15 cellular contexts compared by ENCODE assay signal in the genomic region with DNA sequence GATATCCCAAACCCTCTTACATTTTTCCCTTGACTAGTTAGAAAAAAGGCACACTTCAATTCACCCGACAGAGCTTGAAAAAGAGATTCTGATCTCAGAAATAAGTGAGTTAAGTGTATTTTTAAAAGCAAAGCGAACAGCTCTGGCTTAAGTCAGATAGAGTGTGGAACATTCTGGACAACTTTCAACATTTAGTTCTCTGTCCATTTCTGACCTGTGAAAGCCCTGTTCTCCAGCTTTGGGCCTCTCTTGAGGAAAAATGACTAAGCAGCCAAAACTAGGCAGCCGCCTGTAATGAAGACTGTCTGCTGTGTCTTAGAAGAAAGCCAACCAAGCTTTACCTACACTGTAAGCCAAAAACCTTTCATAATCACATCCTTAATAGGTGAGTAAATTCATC. TPM values are rescaled to one million over a fixed set of nuclear protein-coding genes. Genes with fewer than 3 reads are reported as not detected.
DNase-seq lines count a peak whose midpoint lies in the region; ATAC-seq and TF ChIP-seq lines count a peak whose summit lies in the region.
"Had no signal": no experiment of that assay in that cellular context is flagged by ENCODE, and none has a peak within 500 bp of the region (broad histone marks: within the 10 kb centered on the region; RNA-seq: fewer than 3 reads in every experiment).

No MANE protein-coding gene starts in this region.

- peaks cover 4 to 47% (median 27%) of the 10 kb centered on the region in 5 donors for H3K36me3 Mint-ChIP-seq in naive thymus-derived CD4-positive, alpha-beta T cell
- peaks cover 82% of the 10 kb centered on the region for H3K36me3 Mint-ChIP-seq in stimulated activated effector memory CD8-positive, alpha-beta T cell treated with anti-CD3 and anti-CD28 coated beads, Interleukin-12 subunit alpha, Interleukin-12 subunit beta, amount 100 ng/mL, for 72 hours

- in situ Hi-C loops in mammary epithelial cell (cut with MboI; ENCODE audit: low sequenced_read_pairs in 2 of 2): no loop called here

- peaks cover 0 to 3% (median 3%) of the 10 kb centered on the region in 4 donors for H3K9me3 ChIP-seq in liver (ENCODE audit: control insufficient read depth in 4 of 4, low read length in 3 of 4)
- H3K9me3 ChIP-seq in right lobe of liver: no peaks in the 10 kb centered on the region
- H3K9me3 ChIP-seq in mammary epithelial cell (replicated peaks; ENCODE audit: insufficient read depth, low read length): peaks cover 9% of the 10 kb centered on the region
- peaks cover 0 to 8% (median 5%) of the 10 kb centered on the region in 3 experiments for H3K9me3 ChIP-seq in naive thymus-derived CD4-positive, alpha-beta T cell (ENCODE audit: control insufficient read depth in 2 of 3, low read length in 3 of 3)

- H3K36me3 ChIP-seq in liver (ENCODE audit: control insufficient read depth in 4 of 4, insufficient read depth in 3 of 4, low read depth in 1 of 4, low read length in 3 of 4) (no peaks in the 10 kb centered on the region), right lobe of liver (no peaks in the 10 kb centered on the region), mammary epithelial cell (ENCODE audit: insufficient read depth, low read length) (peaks cover 8% of the 10 kb centered on the region)
- H3K36me3 ChIP-seq in naive thymus-derived CD4-positive, alpha-beta T cell (ENCODE audit: control insufficient read depth in 2 of 3, insufficient read depth in 3 of 3, low read length in 3 of 3): no peaks in the 10 kb centered on the region

- intact Hi-C loops in right lobe of liver (cut with DNase I): no loop called here
- intact Hi-C loops in mammary epithelial cell (cut with micrococcal nuclease): no loop called here
- intact Hi-C loops in naive thymus-derived CD4-positive, alpha-beta T cell (cut with micrococcal nuclease): no loop called here

- H3K4me3 ChIP-seq in liver (ENCODE audit: low read depth in 1 of 3, low read length in 3 of 3): no peak overlapping the region
- H3K4me3 ChIP-seq in right lobe of liver: no peak overlapping the region
- H3K4me3 ChIP-seq in mammary epithelial cell (replicated peaks in 1 of 3; ENCODE audit: insufficient read depth in 1 of 3, low read depth in 2 of 3, low read length in 3 of 3): no peak overlapping the region
- no peak overlapping the region for H3K4me3 ChIP-seq in naive thymus-derived CD4-positive, alpha-beta T cell (ENCODE audit: low read length)

- no peak overlapping the region for H2AFZ ChIP-seq in mammary epithelial cell (ENCODE audit: low read depth, low read length)

- TF ChIP-seq POLR2A in right lobe of liver (IDR thresholded peaks at IDR 0.05): no peak

- POLR2A ChIA-PET in naive thymus-derived CD4-positive, alpha-beta T cell (lab: Charles Lee): interaction anchor here (0.9 kb wide), 1 partner anchor 27 kb away, joined by 3 read pairs; no protein-coding TSS in a partner anchor

- no peak overlapping the region for H3K27ac Mint-ChIP-seq in naive thymus-derived CD4-positive, alpha-beta T cell
- H3K27ac Mint-ChIP-seq in stimulated activated effector memory CD8-positive, alpha-beta T cell treated with anti-CD3 and anti-CD28 coated beads, Interleukin-12 subunit alpha, Interleukin-12 subunit beta, amount 100 ng/mL, for 72 hours: no peak overlapping the region
- H3K27ac Mint-ChIP-seq: activated CD4-positive, alpha-beta memory T cell treated with anti-CD3 and anti-CD28 coated beads for 36 hours; B cell had no signal

- TF ChIP-seq CTCF in liver (IDR thresholded peaks at IDR 0.05; ENCODE audit: low read depth, low read length, missing input control): no peak
- TF ChIP-seq CTCF in right lobe of liver (IDR thresholded peaks at IDR 0.05): no peak
- no peak for TF ChIP-seq CTCF in mammary epithelial cell (conservative IDR thresholded peaks at IDR 0.05 in 1 of 2, IDR thresholded peaks at IDR 0.05 in 1 of 2; ENCODE audit: extremely low read depth in 1 of 2, insufficient read depth in 1 of 2, low read depth in 1 of 2, low read length in 2 of 2)

- dilution Hi-C loops in mammary epithelial cell (cut with HindIII; ENCODE audit: low sequenced_read_pairs): no loop called here

- DNase-seq in right lobe of liver: no peak
- peak; percentile 70 for DNase-seq in mammary epithelial cell
- DNase-seq in medulla oblongata (ENCODE audit: extremely low spot score): peak; percentile 37
- DNase-seq in cortex of kidney (lab: John Stamatoyannopoulos, UW): no peak
- no peak for DNase-seq in naive thymus-derived CD4-positive, alpha-beta T cell
- DNase-seq in stimulated activated effector memory CD8-positive, alpha-beta T cell treated with anti-CD3 and anti-CD28 coated beads, Interleukin-12 subunit alpha, Interleukin-12 subunit beta, amount 100 ng/mL, for 72 hours (ENCODE audit: low spot score in 2 of 2): no peak
- DNase-seq: activated CD4-positive, alpha-beta memory T cell treated with anti-CD3 and anti-CD28 coated beads for 36 hours; foreskin keratinocyte; H7; MV-4-11; NCI-H524 treated with DMSO at 0.1 percent for 48 hours; SW 1271 had no signal

- ATAC-seq in right lobe of liver: no peak
- no peak for ATAC-seq in naive thymus-derived CD4-positive, alpha-beta T cell
- ATAC-seq in GM21367 (IDR thresholded peaks at IDR 0.05; ENCODE audit: unreplicated experiment): no peak
- no peak for ATAC-seq in stimulated activated effector memory CD8-positive, alpha-beta T cell treated with anti-CD3 and anti-CD28 coated beads, Interleukin-12 subunit alpha, Interleukin-12 subunit beta, amount 100 ng/mL, for 72 hours
- ATAC-seq: foreskin keratinocyte had no signal

- H4K20me1 ChIP-seq in mammary epithelial cell (ENCODE audit: insufficient read depth, low read length): no peaks in the 10 kb centered on the region

- CTCF ChIA-PET in mammary epithelial cell (lab: Charles Lee; ENCODE audit: low non-redundant PET): no interaction called here
- CTCF ChIA-PET in naive thymus-derived CD4-positive, alpha-beta T cell (lab: Charles Lee): interaction anchor here (0.8 kb wide), 1 partner anchor 47 kb away, joined by 3 read pairs; no protein-coding TSS in a partner anchor

- H3K79me2 ChIP-seq in mammary epithelial cell (ENCODE audit: insufficient read depth, low read length): peaks cover 97% of the 10 kb centered on the region

- peaks cover 22 to 64% (median 32%) of the 10 kb centered on the region in 7 donors for H3K4me1 Mint-ChIP-seq in naive thymus-derived CD4-positive, alpha-beta T cell
- H3K4me1 Mint-ChIP-seq in stimulated activated effector memory CD8-positive, alpha-beta T cell treated with anti-CD3 and anti-CD28 coated beads, Interleukin-12 subunit alpha, Interleukin-12 subunit beta, amount 100 ng/mL, for 72 hours: peaks cover 55% of the 10 kb centered on the region

- TF ChIP-seq RAD21 in liver (IDR thresholded peaks at IDR 0.05): no peak

- H3K9me3 Mint-ChIP-seq in naive thymus-derived CD4-positive, alpha-beta T cell: peaks cover 4 to 22% (median 9%) of the 10 kb centered on the region in 11 donors
- peaks cover 6% of the 10 kb centered on the region for H3K9me3 Mint-ChIP-seq in stimulated activated effector memory CD8-positive, alpha-beta T cell treated with anti-CD3 and anti-CD28 coated beads, Interleukin-12 subunit alpha, Interleukin-12 subunit beta, amount 100 ng/mL, for 72 hours

- no peak overlapping the region for H3K4me3 Mint-ChIP-seq in naive thymus-derived CD4-positive, alpha-beta T cell
- H3K4me3 Mint-ChIP-seq in stimulated activated effector memory CD8-positive, alpha-beta T cell treated with anti-CD3 and anti-CD28 coated beads, Interleukin-12 subunit alpha, Interleukin-12 subunit beta, amount 100 ng/mL, for 72 hours: no peak overlapping the region
- H3K4me3 Mint-ChIP-seq: activated CD4-positive, alpha-beta memory T cell treated with anti-CD3 and anti-CD28 coated beads for 36 hours; B cell had no signal

- H3K27me3 Mint-ChIP-seq in naive thymus-derived CD4-positive, alpha-beta T cell: no peaks in the 10 kb centered on the region
- H3K27me3 Mint-ChIP-seq: activated CD4-positive, alpha-beta memory T cell treated with anti-CD3 and anti-CD28 coated beads for 36 hours; B cell had no signal

- no peak overlapping the region for H3K27ac ChIP-seq in liver (ENCODE audit: low read depth in 1 of 2, low read length in 2 of 2)
- H3K27ac ChIP-seq in right lobe of liver: no peak overlapping the region
- no peak overlapping the region for H3K27ac ChIP-seq in mammary epithelial cell (ENCODE audit: insufficient read depth, low read depth, low read length)
- no peak overlapping the region for H3K27ac ChIP-seq in naive thymus-derived CD4-positive, alpha-beta T cell (ENCODE audit: low read depth, low read length)
- H3K27ac ChIP-seq: foreskin keratinocyte had no signal

- H3K4me1 ChIP-seq in liver (ENCODE audit: control insufficient read depth in 4 of 4, insufficient read depth in 4 of 4, low read length in 3 of 4): peaks cover 3 to 17% (median 11%) of the 10 kb centered on the region in 4 donors
- peaks cover 0 to 11% (median 5%) of the 10 kb centered on the region in 4 donors for H3K4me1 ChIP-seq in right lobe of liver
- peaks cover 10% of the 10 kb centered on the region for H3K4me1 ChIP-seq in mammary epithelial cell (ENCODE audit: insufficient read depth, low read length)
- H3K4me1 ChIP-seq in naive thymus-derived CD4-positive, alpha-beta T cell (ENCODE audit: control insufficient read depth in 2 of 2, insufficient read depth in 2 of 2, low read length in 2 of 2): no peaks in the 10 kb centered on the region

- H3K27me3 ChIP-seq in liver (ENCODE audit: control insufficient read depth in 4 of 4, insufficient read depth in 4 of 4, low read length in 3 of 4): no peaks in the 10 kb centered on the region
- no peaks in the 10 kb centered on the region for H3K27me3 ChIP-seq in right lobe of liver
- no peaks in the 10 kb centered on the region for H3K27me3 ChIP-seq in mammary epithelial cell (ENCODE audit: insufficient read depth, low read length)
- no peaks in the 10 kb centered on the region for H3K27me3 ChIP-seq in naive thymus-derived CD4-positive, alpha-beta T cell (ENCODE audit: control insufficient read depth in 2 of 2, insufficient read depth in 2 of 2, low read length in 2 of 2)
- H3K27me3 ChIP-seq: foreskin keratinocyte had no signal

- H3K9ac ChIP-seq in liver (ENCODE audit: low read depth in 1 of 2, low read length in 2 of 2): no peak overlapping the region
- no peak overlapping the region for H3K9ac ChIP-seq in mammary epithelial cell (ENCODE audit: insufficient read depth, low read length)

- BruUV-seq in mammary epithelial cell (replicated peaks; lab: Mats Ljungman, UMichigan): no TSS peak

- no peak overlapping the region for H3K4me2 ChIP-seq in mammary epithelial cell (ENCODE audit: insufficient read depth, low read depth, low read length)

- WGBS in liver: 81% methylated on average over 3 of the region's 3 CpGs
- WGBS in right lobe of liver (ENCODE audit: insufficient coverage, low coverage, low lambda C conversion rate, missing lambda C conversion rate): 81% methylated on average over 3 of the region's 3 CpGs
- 90% methylated on average over 3 of the region's 3 CpGs for WGBS in mammary epithelial cell (ENCODE audit: low coverage, missing lambda C conversion rate)

RNA-seq across cellular contexts. Expression of gene CDK6, which starts 50.5 kb away (rescaled TPM):
- total RNA-seq in liver (10 to 100 TPM; 17.7 to 35.0 TPM), right lobe of liver (10 to 100 TPM in 5 of 6 experiments, 1 to 10 TPM in 1; 6.9 to 23.7 (median 17.0) TPM), mammary epithelial cell (100 to 1,000 TPM; 130 to 171 TPM)
- polyA plus RNA-seq in liver (1 to 10 TPM; 3.3 to 6.2 TPM), mammary epithelial cell (49.2 TPM)
- 277 TPM for polyA minus RNA-seq in mammary epithelial cell
- total RNA-seq in naive thymus-derived CD4-positive, alpha-beta T cell: 100 to 1,000 TPM in 1 of 5 experiments, 10 to 100 TPM in 4; 15.8 to 156 (median 61.9) TPM
- polyA plus RNA-seq in naive thymus-derived CD4-positive, alpha-beta T cell: 10 to 100 TPM; 30.0 to 36.8 TPM

Comparison
In these comparisons a context has a peak if more than half of its experiments do, and no peak if none do; other contexts are left out.
1. DNase-seq: peak in mammary epithelial cell (single experiment) and medulla oblongata (single experiment); none in right lobe of liver (0 of 3), cortex of kidney (single experiment), naive thymus-derived CD4-positive, alpha-beta T cell (0 of 9) and stimulated activated effector memory CD8-positive, alpha-beta T cell treated with anti-CD3 and anti-CD28 coated beads, Interleukin-12 subunit alpha, Interleukin-12 subunit beta, amount 100 ng/mL, for 72 hours (0 of 2).